14 cellular contexts compared by ENCODE assay signal in the genomic region with DNA sequence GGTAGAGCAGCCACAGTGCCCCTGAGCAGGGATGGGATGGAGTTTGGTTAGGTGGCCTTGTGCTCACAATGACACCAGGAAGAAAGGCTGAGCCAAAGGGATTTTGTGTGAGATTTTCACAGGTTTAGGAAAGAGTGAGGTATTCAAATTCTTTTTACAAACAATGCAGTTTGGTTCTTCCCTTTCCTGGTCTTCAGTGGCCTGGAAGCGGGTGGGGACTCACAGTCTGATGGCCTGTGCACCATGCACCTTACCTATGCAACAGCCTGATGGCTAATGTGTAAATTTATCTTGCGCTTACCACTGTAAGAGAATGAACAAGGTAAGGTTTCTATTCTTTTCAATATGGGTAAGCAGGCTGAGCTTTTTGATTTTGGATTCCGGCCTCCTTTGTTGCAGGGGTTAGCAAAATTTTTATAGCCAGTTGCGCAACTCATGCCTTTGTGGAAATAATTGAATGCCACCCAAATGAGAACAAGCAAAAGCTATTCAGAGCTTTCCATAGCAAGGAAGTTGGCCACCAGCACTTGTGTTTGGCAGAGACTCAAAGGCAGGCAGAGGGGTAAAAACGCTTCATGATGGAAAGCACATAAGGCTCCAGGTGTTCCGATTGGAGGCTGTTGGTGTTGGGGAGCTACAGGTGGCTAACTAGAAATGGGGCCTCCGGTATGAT. TPM values are rescaled to one million over a fixed set of nuclear protein-coding genes. Genes with fewer than 3 reads are reported as not detected.
DNase-seq lines count a peak whose midpoint lies in the region; ATAC-seq and TF ChIP-seq lines count a peak whose summit lies in the region.
"Had no signal": no experiment of that assay in that cellular context is flagged by ENCODE, and none has a peak within 500 bp of the region (broad histone marks: within the 10 kb centered on the region; RNA-seq: fewer than 3 reads in every experiment).

No MANE protein-coding gene starts in this region.

- in situ Hi-C loops in mammary epithelial cell (cut with MboI; ENCODE audit: low sequenced_read_pairs in 2 of 2) (no loop called here), astrocyte of the cerebellum (cut with HindIII; ENCODE audit: low sequenced_read_pairs) (no loop called here)

- no peak for TF ChIP-seq CTCF in MCF 10A (IDR thresholded peaks at IDR 0.05; ENCODE audit: unreplicated experiment)
- no peak for TF ChIP-seq CTCF in mammary epithelial cell (conservative IDR thresholded peaks at IDR 0.05 in 1 of 2, IDR thresholded peaks at IDR 0.05 in 1 of 2; ENCODE audit: extremely low read depth in 1 of 2, insufficient read depth in 1 of 2, low read depth in 1 of 2, low read length in 2 of 2)
- no peak for TF ChIP-seq CTCF in astrocyte of the cerebellum (IDR thresholded peaks at IDR 0.05; ENCODE audit: low read depth, low read length, missing control alignments)
- TF ChIP-seq CTCF in left lung (IDR thresholded peaks at IDR 0.05) = no peak
- TF ChIP-seq CTCF in thyroid gland (IDR thresholded peaks at IDR 0.05) = no peak

- H3K79me2 ChIP-seq in mammary epithelial cell (ENCODE audit: insufficient read depth, low read length) = no peaks in the 10 kb centered on the region

- ATAC-seq in left lung (peak; percentile 40), GM21529 (IDR thresholded peaks at IDR 0.05; ENCODE audit: unreplicated experiment) (no peak), HG03108 (IDR thresholded peaks at IDR 0.05; ENCODE audit: unreplicated experiment) (no peak)
- ATAC-seq: GM12878 had no signal

- H3K4me3 Mint-ChIP-seq in MCF 10A (ENCODE audit: unreplicated experiment) = no peak overlapping the region
- H3K4me3 Mint-ChIP-seq: neural progenitor cell had no signal

- H2AFZ ChIP-seq in mammary epithelial cell (ENCODE audit: low read depth, low read length) = no peak overlapping the region
- H2AFZ ChIP-seq: neural progenitor cell had no signal

- POLR2A ChIA-PET in MCF 10A (lab: Yijun Ruan, JAX) = interaction anchor here (0.6 to 1.2 kb wide), 7 partner anchors 12 to 444 kb away, joined by 3 to 4 read pairs (median 3); no protein-coding TSS in a partner anchor

- BruUV-seq in MCF 10A (replicated peaks; lab: Mats Ljungman, UMichigan) (no TSS peak), mammary epithelial cell (replicated peaks; lab: Mats Ljungman, UMichigan) (no TSS peak)

- peaks cover 16% of the 10 kb centered on the region for H3K9me3 ChIP-seq in mammary epithelial cell (replicated peaks; ENCODE audit: insufficient read depth, low read length)
- no peaks in the 10 kb centered on the region for H3K9me3 ChIP-seq in left lung
- no peaks in the 10 kb centered on the region for H3K9me3 ChIP-seq in thyroid gland
- H3K9me3 ChIP-seq: SK-N-SH had no signal

- peaks cover 40% of the 10 kb centered on the region for H3K4me1 Mint-ChIP-seq in MCF 10A (ENCODE audit: insufficient read depth, unreplicated experiment)

- no peak overlapping the region for H3K4me3 ChIP-seq in mammary epithelial cell (replicated peaks in 1 of 3; ENCODE audit: insufficient read depth in 1 of 3, low read depth in 2 of 3, low read length in 3 of 3)
- H3K4me3 ChIP-seq in astrocyte of the cerebellum (ENCODE audit: low read depth, low read length) = no peak overlapping the region
- no peak overlapping the region for H3K4me3 ChIP-seq in left lung
- no peak overlapping the region for H3K4me3 ChIP-seq in thyroid gland (replicated peaks in 1 of 3)
- H3K4me3 ChIP-seq: GM12878, neural progenitor cell had no signal

- intact Hi-C loops in MCF 10A (cut with micrococcal nuclease) = no loop called here
- intact Hi-C loops in mammary epithelial cell (cut with micrococcal nuclease) = no loop called here
- intact Hi-C loops in left lung (cut with DNase I) = no loop called here
- intact Hi-C loops in thyroid gland (cut with DNase I) = no loop called here

- peaks cover 10% of the 10 kb centered on the region for H3K9me3 Mint-ChIP-seq in MCF 10A (ENCODE audit: unreplicated experiment)

- CTCF ChIA-PET in MCF 10A (lab: Yijun Ruan, JAX) = interaction anchor here (0.6 to 6.5 kb wide), 5 partner anchors 84 to 862 kb away, joined by 3 to 30 read pairs (median 3); partner anchors contain the start of gene SLC9A4
- CTCF ChIA-PET in mammary epithelial cell (lab: Charles Lee; ENCODE audit: low non-redundant PET) = interaction anchor here (0.7 kb wide), 1 partner anchor 84 kb away, joined by 3 read pairs; no protein-coding TSS in a partner anchor

- H3K4me1 ChIP-seq in mammary epithelial cell (ENCODE audit: insufficient read depth, low read length) = peaks cover 23% of the 10 kb centered on the region
- H3K4me1 ChIP-seq in left lung = peaks cover 6 to 49% of the 10 kb centered on the region in 2 donors
- H3K4me1 ChIP-seq in thyroid gland = peaks cover 23 to 31% of the 10 kb centered on the region in 2 donors
- H3K4me1 ChIP-seq: neural progenitor cell had no signal

- dilution Hi-C loops in mammary epithelial cell (cut with HindIII; ENCODE audit: low sequenced_read_pairs) = no loop called here

- H3K9ac ChIP-seq in mammary epithelial cell (ENCODE audit: insufficient read depth, low read length) = no peak overlapping the region
- H3K9ac ChIP-seq: neural progenitor cell, SK-N-SH had no signal

- H4K20me1 ChIP-seq in mammary epithelial cell (ENCODE audit: insufficient read depth, low read length) = no peaks in the 10 kb centered on the region

- H3K27me3 Mint-ChIP-seq in MCF 10A (ENCODE audit: insufficient read depth, unreplicated experiment) = no peaks in the 10 kb centered on the region

- DNase-seq in MCF 10A (ENCODE audit: unreplicated experiment) = peak; percentile 87
- no peak for DNase-seq in mammary epithelial cell
- peak; percentile 70 for DNase-seq in astrocyte of the cerebellum (ENCODE audit: low read depth)
- no peak for DNase-seq in left lung
- peak; percentile 70 to 72 for DNase-seq in thyroid gland
- DNase-seq in NCI-H226 = no peak
- DNase-seq: activated CD8-positive, alpha-beta memory T cell treated with anti-CD3 and anti-CD28 coated beads, Interleukin-2, amount 50 U/mL, for 48 hours; DMS53; NCI-H774; SK-N-SH had no signal

- H3K36me3 ChIP-seq in mammary epithelial cell (ENCODE audit: insufficient read depth, low read length) (no peaks in the 10 kb centered on the region), left lung (no peaks in the 10 kb centered on the region), thyroid gland (no peaks in the 10 kb centered on the region)
- H3K36me3 ChIP-seq: neural progenitor cell had no signal

- H3K27me3 ChIP-seq in mammary epithelial cell (ENCODE audit: insufficient read depth, low read length) (no peaks in the 10 kb centered on the region), left lung (no peaks in the 10 kb centered on the region), thyroid gland (no peaks in the 10 kb centered on the region)
- H3K27me3 ChIP-seq: neural progenitor cell had no signal

- H3K4me2 ChIP-seq in mammary epithelial cell (ENCODE audit: insufficient read depth, low read depth, low read length) = no peak overlapping the region
- H3K4me2 ChIP-seq: neural progenitor cell, SK-N-SH had no signal

- TF ChIP-seq POLR2A in thyroid gland (IDR thresholded peaks at IDR 0.05) = no peak

- WGBS in mammary epithelial cell (ENCODE audit: low coverage, missing lambda C conversion rate) = 31% methylated on average over 7 of the region's 7 CpGs
- WGBS in thyroid gland, 2 donors = 49 to 56% methylated on average over 7 of the region's 7 CpGs

- no peak overlapping the region for H3K27ac Mint-ChIP-seq in MCF 10A (ENCODE audit: low read depth, unreplicated experiment)
- H3K27ac Mint-ChIP-seq: neural progenitor cell had no signal

- H3K27ac ChIP-seq in mammary epithelial cell (ENCODE audit: insufficient read depth, low read depth, low read length) (no peak overlapping the region), left lung (no peak overlapping the region), thyroid gland (peak overlapping the region; percentile 34 to 75 (median 49))
- H3K27ac ChIP-seq: neural progenitor cell had no signal

- H3K36me3 Mint-ChIP-seq in MCF 10A (ENCODE audit: insufficient read depth, unreplicated experiment) = no peaks in the 10 kb centered on the region
- H3K36me3 Mint-ChIP-seq: neural progenitor cell had no signal

RNA-seq across cellular contexts. Expression of gene IL1R2, which starts 23.8 kb away (rescaled TPM):
- total RNA-seq in MCF 10A (2022) (not detected in 2 replicates), mammary epithelial cell (1 to 10 TPM in 1 of 2 donors, under 1 TPM in 1; 0.50 to 3.1 TPM), left lung (100 to 1,000 TPM in 1 of 2 donors, 1 to 10 TPM in 1; 4.9 to 195 TPM), thyroid gland (1 to 10 TPM; 2.7 to 6.1 (median 3.6) TPM)
- polyA plus RNA-seq in mammary epithelial cell = 6.9 TPM
- 8.1 TPM for polyA minus RNA-seq in mammary epithelial cell

Comparison
In these comparisons a context has a peak if more than half of its experiments do, and no peak if none do; other contexts are left out.
1. DNase-seq: peak in MCF 10A (single experiment), astrocyte of the cerebellum (single experiment) and thyroid gland (2 of 2); none in mammary epithelial cell (single experiment), left lung (0 of 2) and NCI-H226 (single experiment).
2. H3K27ac ChIP-seq: peak in thyroid gland (3 of 3); none in mammary epithelial cell (single experiment) and left lung (0 of 2).